In genomic region chr3:58532794-58533220, GRCh38 we compare ENCODE assay signal across 8 cellular contexts. TPM values are rescaled to one million over a fixed set of nuclear protein-coding genes. Genes with fewer than 3 reads are reported as not detected.
DNase-seq lines count a peak whose midpoint lies in the region; ATAC-seq and TF ChIP-seq lines count a peak whose summit lies in the region.

No MANE protein-coding gene starts in this region.

- CTCF ChIA-PET in activated CD4-positive, alpha-beta memory T cell treated with anti-CD3 and anti-CD28 coated beads for 36 hours (lab: Charles Lee), result interaction anchor here (0.7 to 4.9 kb wide), 12 partner anchors 39 to 345 kb away, joined by 3 to 29 read pairs (median 6); partner anchors contain the start of genes HTD2, KCTD6, PDHB and RPP14

- no peak overlapping the region for H3K18ac ChIP-seq in mesenchymal stem cell (ENCODE audit: low read depth in 1 of 2, low read length in 2 of 2)

- H4K8ac ChIP-seq in mesenchymal stem cell (ENCODE audit: low read length), result peak overlapping the region; percentile 19

- no peaks in the 10 kb centered on the region for H3K9me3 ChIP-seq in mesenchymal stem cell (ENCODE audit: control insufficient read depth, low read length)

- no peaks in the 10 kb centered on the region for H3K79me1 ChIP-seq in mesenchymal stem cell (replicated peaks; ENCODE audit: low read length, poor library complexity, severe bottlenecking)

- no peak overlapping the region for H3K27ac Mint-ChIP-seq in activated CD4-positive, alpha-beta memory T cell treated with anti-CD3 and anti-CD28 coated beads for 36 hours

- no peak overlapping the region for H2AFZ ChIP-seq in mesenchymal stem cell (ENCODE audit: low read depth, low read length)

- H3K4me2 ChIP-seq in mesenchymal stem cell (ENCODE audit: low read length, poor library complexity, severe bottlenecking), result no peak overlapping the region

- no peaks in the 10 kb centered on the region for H3K27me3 ChIP-seq in mesenchymal stem cell (ENCODE audit: control insufficient read depth in 1 of 2, insufficient read depth in 1 of 2, low read length in 2 of 2)

- no peak for DNase-seq in AG09319 (ENCODE audit: extremely low read depth, low read depth)
- peak; percentile 13 for DNase-seq in NCI-H2171 treated with DMSO at 0.1 percent for 48 hours (lab: John Stamatoyannopoulos, UW)
- peak; percentile 91 for DNase-seq in activated CD4-positive, alpha-beta memory T cell treated with anti-CD3 and anti-CD28 coated beads for 36 hours
- DNase-seq in effector CD4-positive, alpha-beta T cell, result peak; percentile 60
- DNase-seq in mesenchymal stem cell, result peak; percentile 84
- DNase-seq in stimulated activated CD8-positive, alpha-beta memory T cell treated with anti-CD3 and anti-CD28 coated beads, Interleukin-2, amount 100 ng/mL, for 48 hours (ENCODE audit: low read depth in 2 of 2), result peak; percentile 71 to 75

- no peak overlapping the region for H3K4ac ChIP-seq in mesenchymal stem cell (ENCODE audit: low read depth in 1 of 2, low read length in 2 of 2)

- H3K23ac ChIP-seq in mesenchymal stem cell (ENCODE audit: low read length in 2 of 2), result no peak overlapping the region

- peaks cover 12% of the 10 kb centered on the region for H3K4me1 Mint-ChIP-seq in activated CD4-positive, alpha-beta memory T cell treated with anti-CD3 and anti-CD28 coated beads for 36 hours (ENCODE audit: low read depth)

- no peak overlapping the region for H2BK5ac ChIP-seq in mesenchymal stem cell (ENCODE audit: low read depth, low read length, poor library complexity, severe bottlenecking)

- peak; percentile 93 for ATAC-seq in GM18520 (IDR thresholded peaks at IDR 0.05; ENCODE audit: unreplicated experiment)
- ATAC-seq in HG02981 (IDR thresholded peaks at IDR 0.05; ENCODE audit: unreplicated experiment), result peak; percentile 91

- peak overlapping the region in 1 of 2 experiments; percentile 38 for H2BK12ac ChIP-seq in mesenchymal stem cell (ENCODE audit: low read length in 2 of 2)

- intact Hi-C loops in activated CD4-positive, alpha-beta memory T cell treated with anti-CD3 and anti-CD28 coated beads for 36 hours (cut with micrococcal nuclease), result loop anchor here (1.0 to 2.0 kb wide), 8 partner anchors 41 to 346 kb away; partner anchors contain the start of genes ABHD6, HTD2, KCTD6 and PDHB

- H3K27ac ChIP-seq in mesenchymal stem cell (ENCODE audit: low read length, poor library complexity, severe bottlenecking), result no peak overlapping the region

- 2% methylated on average over 8 of the region's 11 CpGs for WGBS in mesenchymal stem cell

- H2BK15ac ChIP-seq in mesenchymal stem cell (ENCODE audit: low read depth, poor library complexity, severe bottlenecking), result no peak overlapping the region

- H3K9ac ChIP-seq in mesenchymal stem cell (ENCODE audit: low read length), result peak overlapping the region; percentile 62

- H4K91ac ChIP-seq in mesenchymal stem cell (ENCODE audit: low read length), result no peak overlapping the region

- no peak overlapping the region for H3K14ac ChIP-seq in mesenchymal stem cell (ENCODE audit: low read length in 2 of 2)

- H3K36me3 Mint-ChIP-seq in activated CD4-positive, alpha-beta memory T cell treated with anti-CD3 and anti-CD28 coated beads for 36 hours, result no peaks in the 10 kb centered on the region

- POLR2A ChIA-PET in activated CD4-positive, alpha-beta memory T cell treated with anti-CD3 and anti-CD28 coated beads for 36 hours (lab: Charles Lee), result no interaction called here

- no peak overlapping the region for H2BK120ac ChIP-seq in mesenchymal stem cell (ENCODE audit: low read depth, low read length)

- no peak overlapping the region for H3K4me3 Mint-ChIP-seq in activated CD4-positive, alpha-beta memory T cell treated with anti-CD3 and anti-CD28 coated beads for 36 hours

- no peaks in the 10 kb centered on the region for H3K9me3 Mint-ChIP-seq in activated CD4-positive, alpha-beta memory T cell treated with anti-CD3 and anti-CD28 coated beads for 36 hours

- H3K27me3 Mint-ChIP-seq in activated CD4-positive, alpha-beta memory T cell treated with anti-CD3 and anti-CD28 coated beads for 36 hours, result no peaks in the 10 kb centered on the region

- peak; percentile 93 for TF ChIP-seq CTCF in AG09319 (IDR thresholded peaks at IDR 0.05; ENCODE audit: low read depth, low read length)

- H3K4me3 ChIP-seq in mesenchymal stem cell (ENCODE audit: insufficient read depth in 1 of 2, low read depth in 1 of 2, low read length in 2 of 2), result no peak overlapping the region

- H3K4me1 ChIP-seq in mesenchymal stem cell (ENCODE audit: control insufficient read depth, insufficient read depth, low read depth, low read length), result peaks cover 23% of the 10 kb centered on the region

- H3K36me3 ChIP-seq in mesenchymal stem cell (ENCODE audit: control insufficient read depth in 1 of 2, insufficient read depth in 2 of 2, low read depth in 1 of 2, low read length in 2 of 2), result peaks cover 0 to 73% of the 10 kb centered on the region in 2 experiments

- no peak overlapping the region for H2AK5ac ChIP-seq in mesenchymal stem cell (ENCODE audit: low read length, severe bottlenecking)

RNA-seq across cellular contexts. Expression of gene ACOX2, which starts 4.2 kb away (rescaled TPM):
- not detected for total RNA-seq in activated CD4-positive, alpha-beta memory T cell treated with anti-CD3 and anti-CD28 coated beads for 36 hours
- 3.2 TPM for polyA plus RNA-seq in mesenchymal stem cell (2013, experiment 1 of 2)
- polyA plus RNA-seq in mesenchymal stem cell (2013, experiment 2 of 2), result 3.6 TPM

RNA-seq across cellular contexts. Expression of gene KCTD6, which starts 40.9 kb away (rescaled TPM):
- 1 to 10 TPM; 8.0 to 8.6 TPM for total RNA-seq in activated CD4-positive, alpha-beta memory T cell treated with anti-CD3 and anti-CD28 coated beads for 36 hours
- polyA plus RNA-seq in mesenchymal stem cell (2013, experiment 1 of 2), result 5.4 TPM
- polyA plus RNA-seq in mesenchymal stem cell (2013, experiment 2 of 2), result 5.7 TPM

RNA-seq across cellular contexts. Expression of gene FAM107A, which starts 44.4 kb away (rescaled TPM):
- not detected for total RNA-seq in activated CD4-positive, alpha-beta memory T cell treated with anti-CD3 and anti-CD28 coated beads for 36 hours
- polyA plus RNA-seq in mesenchymal stem cell (2013, experiment 1 of 2), result not detected
- not detected for polyA plus RNA-seq in mesenchymal stem cell (2013, experiment 2 of 2)
